34 cellular contexts compared by ENCODE assay signal in genomic region chr6:142171351-142171750, GRCh38. TPM values are rescaled to one million over a fixed set of nuclear protein-coding genes. Genes with fewer than 3 reads are reported as not detected.
"Had no signal": no experiment of that assay in that cellular context is flagged by ENCODE, and none has a peak within 500 bp of the region (broad histone marks: within the 10 kb centered on the region; RNA-seq: fewer than 3 reads in every experiment).

No MANE protein-coding gene starts in this region.

- H3K4me3 ChIP-seq: MG63, Peyer's patch, SJSA1 had no signal

- ATAC-seq: activated CD4-positive, alpha-beta T cell treated with anti-CD3 and anti-CD28 coated beads for 36 hours; activated CD4-positive, CD25-positive, alpha-beta regulatory T cell treated with anti-CD3 and anti-CD28 coated beads, Interleukin-2, amount 50 U/mL, for 24 hours; activated CD8-positive, alpha-beta T cell treated with anti-CD3 and anti-CD28 coated beads, Interleukin-2, amount 10 ng/mL, durations not matched to agents 7 days and 5 days; activated naive CD8-positive, alpha-beta T cell treated with anti-CD3 and anti-CD28 coated beads, Interleukin-2, amount 50 U/mL, for 24 hours; PC-3; WTC11 had no signal

- H3K27me3 ChIP-seq: MG63, Peyer's patch, SJSA1 had no signal

- H3K9me3 ChIP-seq: MG63, Peyer's patch, SJSA1 had no signal

- DNase-seq: activated CD4-positive, alpha-beta T cell treated with anti-CD3 and anti-CD28 coated beads for 36 hours; activated CD4-positive, alpha-beta T cell treated with anti-CD3 and anti-CD28 coated beads, Interleukin-2, amount 10 ng/mL, durations not matched to agents 7 days and 5 days; activated CD4-positive, alpha-beta T cell treated with anti-CD3 and anti-CD28 coated beads, Interleukin-2, amount 50 U/mL, for 48 hours; activated CD8-positive, alpha-beta T cell treated with anti-CD3 and anti-CD28 coated beads, Interleukin-2, amount 10 ng/mL, durations not matched to agents 7 days and 5 days; activated gamma-delta T cell treated with Interleukin-2 at 50 U/mL for 16 hours; activated naive CD4-positive, alpha-beta T cell treated with anti-CD3 and anti-CD28 coated beads, Interleukin-2, amount 10 ng/mL, durations not matched to agents 7 days and 5 days; activated naive CD8-positive, alpha-beta T cell treated with anti-CD3 and anti-CD28 coated beads, Interleukin-2, amount 50 U/mL, for 24 hours; activated T-cell treated with anti-CD3 and anti-CD28 coated beads, Interleukin-2, amount 50 U/mL, for 24 hours; anterior cingulate cortex; caudate nucleus; cerebellar nuclear complex; Kasumi-1; MG63; NCI-H1048; NCI-H1105 treated with DMSO at 0.1 percent for 48 hours; NCI-H1436; NCI-H1694 treated with DMSO at 0.1 percent for 48 hours; NCI-H2029; NCI-H2171; NCI-H510A; NCI-H526; NCI-H748 treated with DMSO at 0.1 percent for 48 hours; NK-92 treated with Interleukin-12 subunit alpha and Interleukin-12 subunit beta, amount 100 ng/mL, for 24 hours; PC-3; Peyer's patch; RPMI8226; SHP77 treated with DMSO at 0.1 percent for 48 hours; SK-N-SH had no signal

- H3K4me2 ChIP-seq: SK-N-SH had no signal

- H3K27ac ChIP-seq: Peyer's patch, SJSA1 had no signal

- FAIRE-seq: bronchial epithelial cell, TTC549 had no signal

- H3K9ac ChIP-seq: SK-N-SH had no signal

- H3K4me1 ChIP-seq: Peyer's patch, SJSA1 had no signal

RNA-seq across cellular contexts. Expression of gene NMBR, which starts 24.4 kb away (rescaled TPM):
- total RNA-seq: activated CD4-positive, alpha-beta T cell treated with anti-CD3 and anti-CD28 coated beads for 36 hours; activated CD4-positive, alpha-beta T cell treated with anti-CD3 and anti-CD28 coated beads, Interleukin-2, amount 10 ng/mL, durations not matched to agents 7 days and 5 days; activated CD8-positive, alpha-beta T cell treated with anti-CD3 and anti-CD28 coated beads, Interleukin-2, amount 10 ng/mL, durations not matched to agents 7 days and 5 days; activated T-helper 1 cell treated with anti-CD3 and anti-CD28 coated beads, Interleukin-12 subunit alpha, Interleukin-12 subunit beta, Interleukin-2, Interleukin-4 antibody, amounts not matched to agents 30 ng/mL and 10 ng/mL and 1 ng/mL, durations not matched to agents 14 hours and 24 hours and 36 hours; bronchial epithelial cell; PC-3; Peyer's patch; SJSA1; WTC11 had no signal
- polyA plus RNA-seq: SK-N-SH had no signal

RNA-seq across cellular contexts. Expression of gene GJE1, which starts 38.6 kb away (rescaled TPM):
- total RNA-seq: activated CD4-positive, alpha-beta T cell treated with anti-CD3 and anti-CD28 coated beads for 36 hours; activated CD4-positive, alpha-beta T cell treated with anti-CD3 and anti-CD28 coated beads, Interleukin-2, amount 10 ng/mL, durations not matched to agents 7 days and 5 days; activated CD8-positive, alpha-beta T cell treated with anti-CD3 and anti-CD28 coated beads, Interleukin-2, amount 10 ng/mL, durations not matched to agents 7 days and 5 days; activated T-helper 1 cell treated with anti-CD3 and anti-CD28 coated beads, Interleukin-12 subunit alpha, Interleukin-12 subunit beta, Interleukin-2, Interleukin-4 antibody, amounts not matched to agents 30 ng/mL and 10 ng/mL and 1 ng/mL, durations not matched to agents 14 hours and 24 hours and 36 hours; bronchial epithelial cell; PC-3; Peyer's patch; SJSA1; WTC11 had no signal
- polyA plus RNA-seq: SK-N-SH had no signal
